Comparison of ENCODE assay signal across 17 cellular contexts in the genomic region with DNA sequence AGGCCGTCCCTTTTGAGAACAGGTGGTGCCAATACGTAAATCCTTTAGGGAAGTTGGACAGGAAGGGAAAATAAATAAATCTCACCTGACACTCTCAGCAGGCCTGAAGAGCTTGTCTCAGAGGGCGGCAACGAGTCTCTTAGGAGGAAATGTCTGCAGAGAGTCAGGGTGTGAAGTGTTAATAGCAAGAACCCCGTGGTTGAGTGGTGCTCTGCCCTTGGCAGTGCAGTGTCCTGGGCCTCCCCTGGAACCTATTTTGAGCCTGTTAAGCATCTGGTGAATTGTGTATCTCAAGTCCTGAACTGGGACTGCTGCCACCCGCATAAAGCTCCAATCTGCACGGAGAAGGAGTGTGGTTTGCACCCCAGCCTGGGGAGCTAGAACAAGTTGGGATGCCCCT.
A peak's percentile ranks its signal among the peaks of the same experiment; 100 is the strongest.
DNase-seq lines count a peak whose midpoint lies in the region; ATAC-seq and TF ChIP-seq lines count a peak whose summit lies in the region.
"Had no signal": no experiment of that assay in that cellular context is flagged by ENCODE, and none has a peak within 500 bp of the region (broad histone marks: within the 10 kb centered on the region; RNA-seq: fewer than 3 reads in every experiment).

No MANE protein-coding gene starts in this region.

- WGBS in H9 (ENCODE audit: extremely low coverage, insufficient read length, low lambda C conversion rate) = no CpG with 5 or more reads among the region's 7 CpGs
- 52% methylated on average over 7 of the region's 7 CpGs for WGBS in hepatocyte (ENCODE audit: low lambda C conversion rate, missing lambda C conversion rate)

- H2AK5ac ChIP-seq in H9 (ENCODE audit: insufficient read length, low read length) = no peak overlapping the region

- H3K9me3 Mint-ChIP-seq in H9 = no peaks in the 10 kb centered on the region
- H3K9me3 Mint-ChIP-seq: T-cell had no signal

- H4K91ac ChIP-seq in H9 (ENCODE audit: insufficient read length, low read depth, low read length) = no peak overlapping the region

- H3K27ac Mint-ChIP-seq in H9 = peak overlapping the region in 2 of 3 experiments; percentile 46 to 72; a peak in 5 of 7 replicates
- H3K27ac Mint-ChIP-seq: activated CD8-positive, alpha-beta memory T cell treated with anti-CD3 and anti-CD28 coated beads, Interleukin-2, amount 10 ng/mL, durations not matched to agents 7 days and 5 days; T-cell had no signal

- H3K4me3 ChIP-seq in hepatocyte = no peak overlapping the region
- H3K4me3 ChIP-seq in rectal smooth muscle tissue (ENCODE audit: low read length) = no peak overlapping the region
- H3K4me3 ChIP-seq in H7 (ENCODE audit: insufficient read depth, low read depth, low read length) = no peak overlapping the region
- H3K4me3 ChIP-seq: PC-9 had no signal

- no peak overlapping the region for H3K56ac ChIP-seq in H9 (ENCODE audit: insufficient read length, low read depth, low read length)

- no peak overlapping the region for H2BK20ac ChIP-seq in H9 (ENCODE audit: low read depth, low read length, poor library complexity, severe bottlenecking)

- H2AFZ ChIP-seq in H9 (ENCODE audit: low read length) = no peak overlapping the region
- no peak overlapping the region for H2AFZ ChIP-seq in hepatocyte
- H2AFZ ChIP-seq: PC-9 had no signal

- H3K27me3 Mint-ChIP-seq in H9 (ENCODE audit: low read depth) = no peaks in the 10 kb centered on the region; the same call in 1 of the 2 replicates

- H3K4me2 ChIP-seq in H9 (ENCODE audit: insufficient read depth, insufficient read length, low read length) = no peak overlapping the region
- peak overlapping the region; percentile 36 for H3K4me2 ChIP-seq in hepatocyte
- H3K4me2 ChIP-seq: PC-9 had no signal

- H2BK12ac ChIP-seq in H9 (ENCODE audit: insufficient read length, low read depth, low read length) = no peak overlapping the region

- no peak for DNase-seq in H9
- DNase-seq in cerebellar cortex (ENCODE audit: low spot score) = peak; percentile 7
- no peak for DNase-seq in hepatocyte (ENCODE audit: low spot score)
- no peak for DNase-seq in GF-D8 (lab: John Stamatoyannopoulos, UW)
- no peak for DNase-seq in SKM-1 treated with dmso at 0.1 percent for 144 hours (lab: John Stamatoyannopoulos, UW; ENCODE audit: unreplicated experiment)
- DNase-seq in H7 = no peak
- DNase-seq: activated CD8-positive, alpha-beta memory T cell treated with anti-CD3 and anti-CD28 coated beads, Interleukin-2, amount 10 ng/mL, durations not matched to agents 7 days and 5 days; activated naive CD4-positive, alpha-beta T cell treated with Interleukin-2 at 50 U/mL for 16 hours; IMR-90; NCI-H1092 treated with DMSO at 0.1 percent for 48 hours; NCI-H446 treated with DMSO at 0.1 percent for 48 hours; PC-9; small intestine; stimulated activated naive CD8-positive, alpha-beta T cell treated with anti-CD3 and anti-CD28 coated beads, Interleukin-15, amount 100 ng/mL, for 72 hours; T-cell had no signal

- no peaks in the 10 kb centered on the region for H3K9me2 ChIP-seq in hepatocyte (replicated peaks; ENCODE audit: insufficient read depth)

- H3K4me1 ChIP-seq in H9 (ENCODE audit: insufficient read depth, low read length) (peaks cover 4% of the 10 kb centered on the region; the same call in 1 of the 2 replicates), hepatocyte (ENCODE audit: insufficient read depth) (peaks cover 18% of the 10 kb centered on the region), rectal smooth muscle tissue (ENCODE audit: control insufficient read depth, insufficient read depth, low read length) (peaks cover 21% of the 10 kb centered on the region)

- H3K14ac ChIP-seq in H9 (ENCODE audit: insufficient read depth, low read length) = no peak overlapping the region

- no peaks in the 10 kb centered on the region for H3K23me2 ChIP-seq in H9 (ENCODE audit: insufficient read length, low read depth, low read length, poor library complexity, severe bottlenecking)

- H3K4me3 Mint-ChIP-seq in H9 = no peak overlapping the region
- H3K4me3 Mint-ChIP-seq: activated CD8-positive, alpha-beta memory T cell treated with anti-CD3 and anti-CD28 coated beads, Interleukin-2, amount 10 ng/mL, durations not matched to agents 7 days and 5 days; stimulated activated naive CD8-positive, alpha-beta T cell treated with anti-CD3 and anti-CD28 coated beads, Interleukin-15, amount 100 ng/mL, for 72 hours; T-cell had no signal

- no peak overlapping the region for H3K4ac ChIP-seq in H9 (ENCODE audit: low read depth, low read length)

- H3K79me1 ChIP-seq in H9 (ENCODE audit: insufficient read depth, low read depth, low read length, poor library complexity, severe bottlenecking) = no peaks in the 10 kb centered on the region

- H3K79me2 ChIP-seq in H9 (ENCODE audit: insufficient read depth, low read length) (no peaks in the 10 kb centered on the region), hepatocyte (no peaks in the 10 kb centered on the region)

- H4K5ac ChIP-seq in H9 (ENCODE audit: insufficient read length, low read depth, low read length) = no peak overlapping the region

- H3T11ph ChIP-seq in H9 (ENCODE audit: low read length) = no peak overlapping the region

- TF ChIP-seq CTCF in H9 (conservative IDR thresholded peaks at IDR 0.05) = no peak
- no peak for TF ChIP-seq CTCF in hepatocyte (IDR thresholded peaks at IDR 0.05; ENCODE audit: poor library complexity)

- no peak overlapping the region for H4K8ac ChIP-seq in H9 (replicated peaks; ENCODE audit: insufficient read length, low read depth, low read length)

- H3K23ac ChIP-seq in H9 (ENCODE audit: insufficient read length, low read depth, low read length) = no peak overlapping the region

- H3K36me3 Mint-ChIP-seq in H9 (ENCODE audit: insufficient read depth in 1 of 3, low read depth in 3 of 3) = peaks cover 0 to 2% (median 0%) of the 10 kb centered on the region in 3 experiments; a peak in 3 of 7 replicates
- H3K36me3 Mint-ChIP-seq: activated CD8-positive, alpha-beta memory T cell treated with anti-CD3 and anti-CD28 coated beads, Interleukin-2, amount 10 ng/mL, durations not matched to agents 7 days and 5 days; T-cell had no signal

- H4K20me1 ChIP-seq in H9 (ENCODE audit: control insufficient read depth, insufficient read depth, insufficient read length) (no peaks in the 10 kb centered on the region), hepatocyte (ENCODE audit: insufficient read depth, poor library complexity, severe bottlenecking) (no peaks in the 10 kb centered on the region)

- ATAC-seq in GM21619 (IDR thresholded peaks at IDR 0.05; ENCODE audit: unreplicated experiment) = no peak
- ATAC-seq: activated CD8-positive, alpha-beta memory T cell treated with anti-CD3 and anti-CD28 coated beads, Interleukin-2, amount 10 ng/mL, durations not matched to agents 7 days and 5 days; stimulated activated naive CD8-positive, alpha-beta T cell treated with anti-CD3 and anti-CD28 coated beads, Interleukin-15, amount 100 ng/mL, for 72 hours; T-cell had no signal

- no peaks in the 10 kb centered on the region for H3K27me3 ChIP-seq in H9 (ENCODE audit: insufficient read depth, low read length)
- no peaks in the 10 kb centered on the region for H3K27me3 ChIP-seq in hepatocyte
- no peaks in the 10 kb centered on the region for H3K27me3 ChIP-seq in rectal smooth muscle tissue (ENCODE audit: control insufficient read depth, insufficient read depth, low read length)
- no peaks in the 10 kb centered on the region for H3K27me3 ChIP-seq in H7 (ENCODE audit: control insufficient read depth, insufficient read depth, low read length)

- H2BK5ac ChIP-seq in H9 (ENCODE audit: insufficient read length, low read length) = no peak overlapping the region

- H3K4me1 Mint-ChIP-seq in H9 = peaks cover 26 to 33% of the 10 kb centered on the region in 2 experiments
- H3K4me1 Mint-ChIP-seq: activated CD8-positive, alpha-beta memory T cell treated with anti-CD3 and anti-CD28 coated beads, Interleukin-2, amount 10 ng/mL, durations not matched to agents 7 days and 5 days had no signal

- H3K9ac ChIP-seq in H9 (ENCODE audit: extremely low read depth, insufficient read length, low read length) (no peak overlapping the region), rectal smooth muscle tissue (ENCODE audit: low read length) (no peak overlapping the region)

- no peak overlapping the region for H2BK120ac ChIP-seq in H9 (ENCODE audit: low read depth, low read length, poor library complexity, severe bottlenecking)

- no peaks in the 10 kb centered on the region for H3K36me3 ChIP-seq in hepatocyte (replicated peaks; ENCODE audit: insufficient read depth, low read depth)
- no peaks in the 10 kb centered on the region for H3K36me3 ChIP-seq in rectal smooth muscle tissue (ENCODE audit: control insufficient read depth, insufficient read depth, low read length)
- H3K36me3 ChIP-seq in H7 (replicated peaks; ENCODE audit: control insufficient read depth, insufficient read depth, low read length) = no peaks in the 10 kb centered on the region

- no peak overlapping the region for H3K27ac ChIP-seq in H9 (ENCODE audit: insufficient read length, low read depth, low read length)
- H3K27ac ChIP-seq in hepatocyte = peak overlapping the region; percentile 50
- H3K27ac ChIP-seq in rectal smooth muscle tissue (ENCODE audit: low read depth, low read length) = peak overlapping the region; percentile 59
- H3K27ac ChIP-seq: PC-9 had no signal

- H2BK15ac ChIP-seq in H9 (ENCODE audit: low read depth, low read length) = no peak overlapping the region

- H3K18ac ChIP-seq in H9 (ENCODE audit: insufficient read length, low read depth, low read length) = no peak overlapping the region

- no peaks in the 10 kb centered on the region for H3K9me3 ChIP-seq in H9 (ENCODE audit: control insufficient read depth, low read depth, low read length)
- H3K9me3 ChIP-seq in hepatocyte (ENCODE audit: low read depth) = no peaks in the 10 kb centered on the region
